ENCODE assay signal across 25 cellular contexts in the genomic region with DNA sequence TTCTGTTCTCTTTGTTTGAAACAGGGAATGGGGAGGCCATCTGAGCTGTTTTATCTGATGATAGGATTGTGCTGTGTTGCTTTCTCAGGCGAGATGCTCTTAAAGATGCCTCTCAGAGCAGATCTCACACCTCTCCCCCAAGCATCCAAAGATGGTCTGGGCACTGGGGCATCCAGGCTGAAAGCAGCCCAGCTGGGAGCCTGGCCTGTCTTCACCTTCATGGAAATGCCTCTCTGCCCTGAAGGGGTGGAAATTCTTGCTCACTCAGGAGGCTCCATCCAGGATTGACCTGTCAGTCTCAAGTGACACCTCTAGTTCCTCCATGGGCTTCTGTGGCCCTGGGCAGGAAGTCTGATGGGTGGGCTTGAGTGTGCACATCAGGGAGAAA.
DNase-seq lines count a peak whose midpoint lies in the region; ATAC-seq and TF ChIP-seq lines count a peak whose summit lies in the region.
"Had no signal": no experiment of that assay in that cellular context is flagged by ENCODE, and none has a peak within 500 bp of the region (broad histone marks: within the 10 kb centered on the region; RNA-seq: fewer than 3 reads in every experiment).

No MANE protein-coding gene starts in this region.

- POLR2A ChIA-PET in T-cell (lab: Charles Lee): no interaction called here

- H3K9me3 Mint-ChIP-seq in T-cell: no peaks in the 10 kb centered on the region
- H3K9me3 Mint-ChIP-seq: CD8-positive, alpha-beta T cell had no signal

- TF ChIP-seq CTCF in heart right ventricle (IDR thresholded peaks at IDR 0.05) (no peak), esophagus squamous epithelium (IDR thresholded peaks at IDR 0.05) (no peak)

- peaks cover 5 to 11% (median 5%) of the 10 kb centered on the region in 3 donors for H3K4me1 Mint-ChIP-seq in T-cell

- ATAC-seq in Right ventricle myocardium superior (ENCODE audit: poor library complexity) (no peak), heart right ventricle (no peak), aorta (ENCODE audit: low FRiP score) (no peak), GM19397 (IDR thresholded peaks at IDR 0.05; ENCODE audit: unreplicated experiment) (no peak), T-cell (replicated peaks in 1 of 4) (no peak)
- ATAC-seq: CD8-positive, alpha-beta T cell; HepG2 had no signal

- H3K36me3 Mint-ChIP-seq in T-cell: peaks cover 16% of the 10 kb centered on the region

- 95 to 97% methylated on average over 1 of the region's 1 CpG for WGBS in heart right ventricle, 2 donors
- WGBS in esophagus squamous epithelium, 2 donors: 80 to 100% methylated on average over 1 of the region's 1 CpG
- WGBS in aorta, 2 donors: 94 to 99% methylated on average over 1 of the region's 1 CpG

- peak overlapping the region in 2 of 10 donors; percentile 61 to 93 for H3K27ac ChIP-seq in heart right ventricle
- peak overlapping the region in 3 of 4 donors; percentile 15 to 82 (median 82) for H3K27ac ChIP-seq in esophagus squamous epithelium
- H3K27ac ChIP-seq in rectal smooth muscle tissue (ENCODE audit: low read depth, low read length): peak overlapping the region; percentile 83
- H3K27ac ChIP-seq in aorta (ENCODE audit: low read depth in 1 of 2, low read length in 2 of 2): peak overlapping the region; percentile 7 to 8
- H3K27ac ChIP-seq: 22Rv1, HL-60, SJCRH30 had no signal

- H3K4me3 ChIP-seq in heart right ventricle (no peak overlapping the region), esophagus squamous epithelium (no peak overlapping the region), rectal smooth muscle tissue (ENCODE audit: low read length) (no peak overlapping the region), aorta (ENCODE audit: low read length in 2 of 2) (no peak overlapping the region)
- H3K4me3 ChIP-seq: BLaER1 treated with 17β-estradiol and CSF1 and Interleukin-3, amounts not matched to agents 10 nM and 100 nM; SJCRH30 had no signal

- DNase-seq in Right ventricle myocardium superior (peak; percentile 24), heart right ventricle (no peak), esophagus squamous epithelium (lab: John Stamatoyannopoulos, UW) (no peak), aorta (no peak), A172 (ENCODE audit: low spot score) (no peak), T-cell (no peak)
- DNase-seq: CD8-positive, alpha-beta T cell; DND-41; GOT3; HCEC 1CT; KBM-7; MM.1S; NCI-H1092; NCI-H1436; NCI-H187 treated with DMSO at 0.1 percent for 48 hours; NCI-H2227 treated with DMSO at 0.1 percent for 48 hours; NCI-H510A treated with DMSO at 0.1 percent for 48 hours; NCI-H748 treated with DMSO at 0.1 percent for 48 hours; SJCRH30 had no signal

- no peak overlapping the region for H3K27ac Mint-ChIP-seq in T-cell
- H3K27ac Mint-ChIP-seq: CD8-positive, alpha-beta T cell had no signal

- H3K9ac ChIP-seq in rectal smooth muscle tissue (ENCODE audit: low read length): no peak overlapping the region
- H3K9ac ChIP-seq: BLaER1 treated with 17β-estradiol and CSF1 and Interleukin-3, amounts not matched to agents 10 nM and 100 nM had no signal

- H3K27me3 Mint-ChIP-seq in T-cell: no peaks in the 10 kb centered on the region

- CTCF ChIA-PET in T-cell (lab: Charles Lee): interaction anchor here in 1 of 2 donors (0.6 to 0.7 kb wide), 2 partner anchors 25 to 445 kb away, joined by 3 read pairs; no protein-coding TSS in a partner anchor

- H3K9me3 ChIP-seq in heart right ventricle (no peaks in the 10 kb centered on the region), esophagus squamous epithelium (no peaks in the 10 kb centered on the region), aorta (ENCODE audit: control insufficient read depth, low read length) (no peaks in the 10 kb centered on the region)
- H3K9me3 ChIP-seq: BLaER1 treated with 17β-estradiol and CSF1 and Interleukin-3, amounts not matched to agents 10 nM and 100 nM; SJCRH30 had no signal

- H3K4me1 ChIP-seq in heart right ventricle (peaks cover 32 to 85% (median 63%) of the 10 kb centered on the region in 9 donors), esophagus squamous epithelium (peaks cover 11 to 64% (median 29%) of the 10 kb centered on the region in 3 donors), rectal smooth muscle tissue (ENCODE audit: control insufficient read depth, insufficient read depth, low read length) (peaks cover 35% of the 10 kb centered on the region), aorta (ENCODE audit: control insufficient read depth in 1 of 2, insufficient read depth in 2 of 2, low read length in 2 of 2) (peaks cover 2 to 4% of the 10 kb centered on the region in 2 donors)

- intact Hi-C loops in Right ventricle myocardium superior (cut with DNase I) (no loop called here), heart right ventricle (cut with DNase I) (loop anchor here in 5 of 10 donors (5.0 kb wide), 4 partner anchors 32 to 67 kb away; no protein-coding TSS in a partner anchor), esophagus squamous epithelium (cut with DNase I) (no loop called here), aorta (cut with DNase I) (loop anchor here in 1 of 2 donors (10.0 kb wide), 1 partner anchor 80 kb away; no protein-coding TSS in a partner anchor)

- no peak for TF ChIP-seq POLR2A in esophagus squamous epithelium (IDR thresholded peaks at IDR 0.05)

- H3K36me3 ChIP-seq in heart right ventricle (peaks cover 0 to 73% (median 16%) of the 10 kb centered on the region in 9 donors), esophagus squamous epithelium (peaks cover 2 to 88% (median 12%) of the 10 kb centered on the region in 3 donors), rectal smooth muscle tissue (ENCODE audit: control insufficient read depth, insufficient read depth, low read length) (peaks cover 17% of the 10 kb centered on the region), aorta (ENCODE audit: control insufficient read depth in 1 of 2, insufficient read depth in 2 of 2, low read length in 1 of 2) (no peaks in the 10 kb centered on the region)

- H3K27me3 ChIP-seq in heart right ventricle: no peaks in the 10 kb centered on the region
- no peaks in the 10 kb centered on the region for H3K27me3 ChIP-seq in esophagus squamous epithelium
- H3K27me3 ChIP-seq in rectal smooth muscle tissue (ENCODE audit: control insufficient read depth, insufficient read depth, low read length): no peaks in the 10 kb centered on the region
- no peaks in the 10 kb centered on the region for H3K27me3 ChIP-seq in aorta (ENCODE audit: control insufficient read depth in 1 of 2, insufficient read depth in 2 of 2, low read length in 1 of 2)
- H3K27me3 ChIP-seq: BLaER1 treated with 17β-estradiol and CSF1 and Interleukin-3, amounts not matched to agents 10 nM and 100 nM; SJCRH30 had no signal

- H3K4me3 Mint-ChIP-seq in T-cell: no peak overlapping the region
- H3K4me3 Mint-ChIP-seq: CD8-positive, alpha-beta T cell had no signal
